ENCODE assay signal across 1 cellular context in genomic region chr19:46744005-46744691, GRCh38.
TF ChIP-seq lines count a peak whose summit lies in the region.

No MANE protein-coding gene starts in this region.

TF ChIP-seq in endothelial cell of umbilical vein, 7 proteins besides CTCF, POLR2A, EP300 and RAD21:
- TF ChIP-seq JUN (IDR thresholded peaks at IDR 0.05; ENCODE audit: borderline replicate concordance, insufficient read depth, insufficient read length, low read depth) (no peak), MAX (IDR thresholded peaks at IDR 0.05; ENCODE audit: insufficient read depth, insufficient read length) (no peak), GATA2 (IDR thresholded peaks at IDR 0.05; ENCODE audit: insufficient read depth, insufficient read length, low read depth, low read length) (no peak), EZH2 (IDR thresholded peaks at IDR 0.05; ENCODE audit: borderline replicate concordance, low read depth, low read length, severe bottlenecking) (no peak), FOS (IDR thresholded peaks at IDR 0.05; ENCODE audit: borderline replicate concordance, insufficient read depth, low read length) (no peak), MYC (IDR thresholded peaks at IDR 0.05; ENCODE audit: low read depth, low read length) (no peak), POLR2AphosphoS5 (IDR thresholded peaks at IDR 0.05; ENCODE audit: insufficient read depth, low read depth, low read length) (no peak)
